In genomic region chr1:32184639-32185038, GRCh38 we compare ENCODE assay signal across 24 cellular contexts. TPM values are rescaled to one million over a fixed set of nuclear protein-coding genes. Genes with fewer than 3 reads are reported as not detected.
DNase-seq lines count a peak whose midpoint lies in the region; ATAC-seq and TF ChIP-seq lines count a peak whose summit lies in the region.
"Had no signal": no experiment of that assay in that cellular context is flagged by ENCODE, and none has a peak within 500 bp of the region (broad histone marks: within the 10 kb centered on the region; RNA-seq: fewer than 3 reads in every experiment).

No MANE protein-coding gene starts in this region.

- peak overlapping the region; percentile 67 for H3K27ac Mint-ChIP-seq in activated naive CD4-positive, alpha-beta T cell treated with anti-CD3 and anti-CD28 coated beads for 36 hours
- no peak overlapping the region for H3K27ac Mint-ChIP-seq in activated T-helper 17 cell treated with anti-CD3 and anti-CD28 coated beads, Interleukin-2, amount 50 U/mL, for 72 hours
- H3K27ac Mint-ChIP-seq: T-helper 17 cell had no signal

- H3K4me1 Mint-ChIP-seq in activated naive CD4-positive, alpha-beta T cell treated with anti-CD3 and anti-CD28 coated beads for 36 hours (ENCODE audit: low read depth) = peaks cover 56% of the 10 kb centered on the region
- peaks cover 36% of the 10 kb centered on the region for H3K4me1 Mint-ChIP-seq in activated T-helper 17 cell treated with anti-CD3 and anti-CD28 coated beads, Interleukin-2, amount 50 U/mL, for 72 hours

- peaks cover 71% of the 10 kb centered on the region for H3K36me3 Mint-ChIP-seq in activated naive CD4-positive, alpha-beta T cell treated with anti-CD3 and anti-CD28 coated beads for 36 hours (ENCODE audit: low read depth)
- H3K36me3 Mint-ChIP-seq in activated T-helper 17 cell treated with anti-CD3 and anti-CD28 coated beads, Interleukin-2, amount 50 U/mL, for 72 hours (ENCODE audit: low read depth) = peaks cover 99% of the 10 kb centered on the region
- H3K36me3 Mint-ChIP-seq: IgD-negative memory B cell had no signal

- TF ChIP-seq POLR2A in gastrocnemius medialis (IDR thresholded peaks at IDR 0.05) = no peak

- intact Hi-C loops in activated naive CD4-positive, alpha-beta T cell treated with anti-CD3 and anti-CD28 coated beads for 36 hours (cut with micrococcal nuclease) = no loop called here
- intact Hi-C loops in gastrocnemius medialis (cut with DNase I; ENCODE audit: low total_unique reads) = no loop called here

- H3K27me3 ChIP-seq in gastrocnemius medialis = no peaks in the 10 kb centered on the region
- H3K27me3 ChIP-seq: testis had no signal

- H3K4me3 ChIP-seq in HEK293 (ENCODE audit: low read depth, low read length) (no peak overlapping the region), gastrocnemius medialis (no peak overlapping the region)
- H3K4me3 ChIP-seq: prostate gland, testis had no signal

- in situ Hi-C loops in gastrocnemius medialis (cut with MboI; ENCODE audit: low sequenced_read_pairs in 4 of 4) = no loop called here

- CTCF ChIA-PET in activated naive CD4-positive, alpha-beta T cell treated with anti-CD3 and anti-CD28 coated beads for 36 hours (lab: Charles Lee) = interaction anchor here (1.6 kb wide), 1 partner anchor 31 kb away, joined by 4 read pairs; no protein-coding TSS in a partner anchor
- CTCF ChIA-PET in HEK293 (lab: Yijun Ruan, JAX) = no interaction called here

- no peak for ATAC-seq in activated T-helper 17 cell treated with anti-CD3 and anti-CD28 coated beads, Interleukin-2, amount 50 U/mL, for 72 hours (replicated peaks)
- ATAC-seq in gastrocnemius medialis = no peak
- ATAC-seq: esophagus mucosa; left cardiac atrium; naive thymus-derived CD4-positive, alpha-beta T cell; PC-3; T-helper 17 cell had no signal

- H3K36me3 ChIP-seq in HEK293 (ENCODE audit: control insufficient read depth in 2 of 2, insufficient read depth in 1 of 2, low read length in 2 of 2) (peaks cover 60 to 85% of the 10 kb centered on the region in 2 experiments), gastrocnemius medialis (peaks cover 4 to 65% of the 10 kb centered on the region in 2 donors)

- no peak for DNase-seq in activated naive CD4-positive, alpha-beta T cell treated with anti-CD3 and anti-CD28 coated beads for 36 hours
- DNase-seq in activated naive CD4-positive, alpha-beta T cell treated with Interleukin-2 at 50 U/mL for 16 hours = no peak
- DNase-seq in gastrocnemius medialis (no peak), T-helper 9 cell (no peak)
- DNase-seq in activated effector memory CD4-positive, alpha-beta T cell treated with anti-CD3 and anti-CD28 coated beads, Interleukin-2, amount 50 U/mL, for 16 hours = no peak
- DNase-seq: DMS79 treated with DMSO at 0.1 percent for 48 hours; left cardiac atrium; mesendoderm; MM.1S; naive thymus-derived CD4-positive, alpha-beta T cell; NCI-H1694; NCI-H748 treated with DMSO at 0.1 percent for 48 hours; PC-3; SIG-M5; small intestine; T-helper 17 cell; testis had no signal

- H3K4me3 Mint-ChIP-seq in activated naive CD4-positive, alpha-beta T cell treated with anti-CD3 and anti-CD28 coated beads for 36 hours = peak overlapping the region; percentile 37
- peak overlapping the region; percentile 60 for H3K4me3 Mint-ChIP-seq in activated T-helper 17 cell treated with anti-CD3 and anti-CD28 coated beads, Interleukin-2, amount 50 U/mL, for 72 hours
- H3K4me3 Mint-ChIP-seq: central memory CD8-positive, alpha-beta T cell had no signal

- H3K27ac ChIP-seq in HEK293 (ENCODE audit: extremely low read depth, low read depth, low read length) (no peak overlapping the region), gastrocnemius medialis (peak overlapping the region; percentile 8 to 58 (median 18))
- H3K27ac ChIP-seq: HL-60, prostate gland, testis had no signal

- H3K9me3 Mint-ChIP-seq in activated naive CD4-positive, alpha-beta T cell treated with anti-CD3 and anti-CD28 coated beads for 36 hours = no peaks in the 10 kb centered on the region
- H3K9me3 Mint-ChIP-seq in activated T-helper 17 cell treated with anti-CD3 and anti-CD28 coated beads, Interleukin-2, amount 50 U/mL, for 72 hours = no peaks in the 10 kb centered on the region
- H3K9me3 Mint-ChIP-seq: central memory CD8-positive, alpha-beta T cell; IgD-negative memory B cell; naive thymus-derived CD4-positive, alpha-beta T cell had no signal

- H3K9me3 ChIP-seq in HEK293 (ENCODE audit: control insufficient read depth, insufficient read depth, low read depth, low read length) = no peaks in the 10 kb centered on the region
- H3K9me3 ChIP-seq in gastrocnemius medialis = no peaks in the 10 kb centered on the region
- H3K9me3 ChIP-seq: prostate gland, testis had no signal

- TF ChIP-seq CTCF in HEK293 (tag by site-specific recombination; IDR thresholded peaks at IDR 0.05) = no peak
- TF ChIP-seq CTCF in gastrocnemius medialis (IDR thresholded peaks at IDR 0.05 in 4 of 5, conservative IDR thresholded peaks at IDR 0.05 in 1 of 5) = no peak

- H3K4me1 ChIP-seq in HEK293 (ENCODE audit: control insufficient read depth, insufficient read depth, low read length) = peaks cover 6% of the 10 kb centered on the region; the same call in 1 of the 2 replicates
- H3K4me1 ChIP-seq in gastrocnemius medialis = peaks cover 33 to 40% of the 10 kb centered on the region in 2 donors
- H3K4me1 ChIP-seq: prostate gland had no signal

- POLR2A ChIA-PET in HEK293 (lab: Yijun Ruan, JAX) = interaction anchor here (1.2 kb wide), 1 partner anchor 16 kb away, joined by 6 read pairs; the partner anchor contains the start of gene CCDC28B

- H3K27me3 Mint-ChIP-seq in activated naive CD4-positive, alpha-beta T cell treated with anti-CD3 and anti-CD28 coated beads for 36 hours (ENCODE audit: low read depth) = no peaks in the 10 kb centered on the region
- no peaks in the 10 kb centered on the region for H3K27me3 Mint-ChIP-seq in activated T-helper 17 cell treated with anti-CD3 and anti-CD28 coated beads, Interleukin-2, amount 50 U/mL, for 72 hours
- H3K27me3 Mint-ChIP-seq: central memory CD8-positive, alpha-beta T cell; IgD-negative memory B cell; naive thymus-derived CD4-positive, alpha-beta T cell; T-helper 17 cell had no signal

TF ChIP-seq in HEK293, 187 proteins besides CTCF, POLR2A, EP300 and RAD21 (continues in another document):
- TF ChIP-seq ZBTB6 (tag by site-specific recombination; IDR thresholded peaks at IDR 0.05) (0 out of 2 replicates have a peak, but pooled peaks have one; percentile 17), ZSCAN30 (tag by site-specific recombination; IDR thresholded peaks at IDR 0.05) (no peak), ZNF426 (tag by site-specific recombination; IDR thresholded peaks at IDR 0.05) (no peak), ZNF280C (tag by site-specific recombination; IDR thresholded peaks at IDR 0.05) (no peak), GLI4 (tag by site-specific recombination; IDR thresholded peaks at IDR 0.05) (no peak), ZNF302 (tag by site-specific recombination; IDR thresholded peaks at IDR 0.05; ENCODE audit: low read depth) (no peak), MEIS1 (CRISPR knock-in tag; IDR thresholded peaks at IDR 0.05; ENCODE audit: borderline replicate concordance) (no peak), ZNF660 (tag by site-specific recombination; IDR thresholded peaks at IDR 0.05) (peak; percentile 46; the same call in 1 of the 2 replicates)

RNA-seq across cellular contexts. Expression of gene TXLNA, which starts 5.2 kb away (rescaled TPM):
- 10 to 100 TPM; 84.3 to 86.2 TPM for total RNA-seq in activated naive CD4-positive, alpha-beta T cell treated with anti-CD3 and anti-CD28 coated beads for 36 hours
- 100 to 1,000 TPM in 1 of 2 donors, 10 to 100 TPM in 1; 68.4 to 102 TPM for total RNA-seq in activated T-helper 17 cell treated with anti-CD3 and anti-CD28 coated beads, Interleukin-2, amount 50 U/mL, for 72 hours
- 10 to 100 TPM; 15.7 to 21.0 (median 17.6) TPM for total RNA-seq in gastrocnemius medialis

RNA-seq across cellular contexts. Expression of gene CCDC28B, which starts 15.8 kb away (rescaled TPM):
- 10 to 100 TPM; 13.1 to 14.8 TPM for total RNA-seq in activated naive CD4-positive, alpha-beta T cell treated with anti-CD3 and anti-CD28 coated beads for 36 hours
- total RNA-seq in activated T-helper 17 cell treated with anti-CD3 and anti-CD28 coated beads, Interleukin-2, amount 50 U/mL, for 72 hours = 10 to 100 TPM in 1 of 2 donors, 1 to 10 TPM in 1; 7.0 to 14.3 TPM
- 10 to 100 TPM; 16.4 to 79.0 (median 56.8) TPM for total RNA-seq in gastrocnemius medialis

RNA-seq across cellular contexts. Expression of gene IQCC, which starts 20.8 kb away (rescaled TPM):
- total RNA-seq in activated naive CD4-positive, alpha-beta T cell treated with anti-CD3 and anti-CD28 coated beads for 36 hours = 1 to 10 TPM; 4.8 to 5.9 TPM
- total RNA-seq in activated T-helper 17 cell treated with anti-CD3 and anti-CD28 coated beads, Interleukin-2, amount 50 U/mL, for 72 hours = 1 to 10 TPM; 3.4 to 5.5 TPM
- total RNA-seq in gastrocnemius medialis = under 1 TPM; 0.49 to 0.93 (median 0.83) TPM

RNA-seq across cellular contexts. Expression of gene DCDC2B, which starts 24.2 kb away (rescaled TPM):
- total RNA-seq in activated naive CD4-positive, alpha-beta T cell treated with anti-CD3 and anti-CD28 coated beads for 36 hours = not detected
- total RNA-seq in activated T-helper 17 cell treated with anti-CD3 and anti-CD28 coated beads, Interleukin-2, amount 50 U/mL, for 72 hours = under 1 TPM; 0.28 to 0.37 TPM
- not detected for total RNA-seq in gastrocnemius medialis
- total RNA-seq: esophagus mucosa; left cardiac atrium; naive thymus-derived CD4-positive, alpha-beta T cell; PC-3; prostate gland; T-helper 17 cell had no signal

RNA-seq across cellular contexts. Expression of gene TMEM234, which starts 37.5 kb away (rescaled TPM):
- total RNA-seq in activated naive CD4-positive, alpha-beta T cell treated with anti-CD3 and anti-CD28 coated beads for 36 hours = 1 to 10 TPM; 5.1 to 6.4 TPM
- total RNA-seq in activated T-helper 17 cell treated with anti-CD3 and anti-CD28 coated beads, Interleukin-2, amount 50 U/mL, for 72 hours = 10 to 100 TPM; 11.4 to 12.9 TPM
- 1 to 10 TPM; 1.6 to 4.6 (median 4.4) TPM for total RNA-seq in gastrocnemius medialis
